ENCODE assay signal across 20 cellular contexts in genomic region chr17:1007310-1008007, GRCh38. TPM values are rescaled to one million over a fixed set of nuclear protein-coding genes. Genes with fewer than 3 reads are reported as not detected.
DNase-seq lines count a peak whose midpoint lies in the region; ATAC-seq, FAIRE-seq and TF ChIP-seq lines count a peak whose summit lies in the region.
"Had no signal": no experiment of that assay in that cellular context is flagged by ENCODE, and none has a peak within 500 bp of the region (broad histone marks: within the 10 kb centered on the region; RNA-seq: fewer than 3 reads in every experiment).

No MANE protein-coding gene starts in this region.

- H3K9ac ChIP-seq in mammary epithelial cell (ENCODE audit: insufficient read depth, low read length) (no peak overlapping the region), skeletal muscle tissue (ENCODE audit: low read depth in 1 of 3, low read length in 3 of 3) (peak overlapping the region in 2 of 3 donors; percentile 14 to 33)
- H3K9ac ChIP-seq: KMS-11 had no signal

- H3K4me2 ChIP-seq in mammary epithelial cell (ENCODE audit: insufficient read depth, low read depth, low read length): no peak overlapping the region
- H3K4me2 ChIP-seq: KMS-11 had no signal

- H3K36me3 Mint-ChIP-seq in immature natural killer cell: peaks cover 0 to 9% (median 8%) of the 10 kb centered on the region in 3 donors

- no peak overlapping the region for H3K4me3 ChIP-seq in breast epithelium
- H3K4me3 ChIP-seq in mammary epithelial cell (replicated peaks in 1 of 3; ENCODE audit: insufficient read depth in 1 of 3, low read depth in 2 of 3, low read length in 3 of 3): no peak overlapping the region
- H3K4me3 ChIP-seq in right cardiac atrium (ENCODE audit: low read length): no peak overlapping the region
- no peak overlapping the region for H3K4me3 ChIP-seq in skeletal muscle tissue (ENCODE audit: low read length in 3 of 3)
- H3K4me3 ChIP-seq in vagina: no peak overlapping the region
- H3K4me3 ChIP-seq: colonic mucosa, SK-N-MC had no signal

- H4K20me1 ChIP-seq in mammary epithelial cell (ENCODE audit: insufficient read depth, low read length): no peaks in the 10 kb centered on the region

- H3K9me3 ChIP-seq in breast epithelium (no peaks in the 10 kb centered on the region), mammary epithelial cell (replicated peaks; ENCODE audit: insufficient read depth, low read length) (no peaks in the 10 kb centered on the region), right cardiac atrium (ENCODE audit: control insufficient read depth, low read length) (no peaks in the 10 kb centered on the region), skeletal muscle tissue (ENCODE audit: control insufficient read depth in 3 of 3, low read length in 3 of 3) (no peaks in the 10 kb centered on the region), vagina (no peaks in the 10 kb centered on the region)
- H3K9me3 ChIP-seq: colonic mucosa had no signal

- intact Hi-C loops in breast epithelium (cut with DNase I; ENCODE audit: low total_unique reads): no loop called here
- intact Hi-C loops in mammary epithelial cell (cut with micrococcal nuclease): no loop called here
- intact Hi-C loops in right cardiac atrium (cut with DNase I): loop anchor here in 1 of 4 donors (10.0 kb wide), 1 partner anchor 47 kb away; no protein-coding TSS in a partner anchor
- intact Hi-C loops in vagina (cut with DNase I): no loop called here

- H3K36me3 ChIP-seq in breast epithelium: no peaks in the 10 kb centered on the region
- peaks cover 7% of the 10 kb centered on the region for H3K36me3 ChIP-seq in mammary epithelial cell (ENCODE audit: insufficient read depth, low read length)
- H3K36me3 ChIP-seq in skeletal muscle tissue (ENCODE audit: control insufficient read depth in 3 of 3, insufficient read depth in 3 of 3, low read length in 3 of 3): peaks cover 33 to 40% (median 39%) of the 10 kb centered on the region in 3 donors
- H3K36me3 ChIP-seq in vagina: peaks cover 0 to 65% of the 10 kb centered on the region in 2 donors

- FAIRE-seq in urothelium cell line (lab: Jason Lieb, UNC): no peak
- FAIRE-seq: astrocyte, H54 had no signal

- no peak overlapping the region for H2AFZ ChIP-seq in mammary epithelial cell (ENCODE audit: low read depth, low read length)

- no TSS peak for BruUV-seq in mammary epithelial cell (replicated peaks; lab: Mats Ljungman, UMichigan)

- H3K4me1 ChIP-seq in breast epithelium (peaks cover 11 to 17% of the 10 kb centered on the region in 2 donors), mammary epithelial cell (ENCODE audit: insufficient read depth, low read length) (peaks cover 8% of the 10 kb centered on the region), right cardiac atrium (ENCODE audit: control insufficient read depth, insufficient read depth, low read length) (peaks cover 17% of the 10 kb centered on the region), skeletal muscle tissue (ENCODE audit: control insufficient read depth in 3 of 3, insufficient read depth in 3 of 3, low read length in 3 of 3) (peaks cover 53 to 70% (median 56%) of the 10 kb centered on the region in 3 donors), vagina (peaks cover 68% of the 10 kb centered on the region)
- H3K4me1 ChIP-seq: colonic mucosa had no signal

- H3K27ac ChIP-seq in breast epithelium (peak overlapping the region; percentile 72 to 88), mammary epithelial cell (ENCODE audit: insufficient read depth, low read depth, low read length) (no peak overlapping the region), right cardiac atrium (ENCODE audit: low read length) (peak overlapping the region; percentile 34), skeletal muscle tissue (ENCODE audit: low read depth, low read length) (peak overlapping the region; percentile 52), vagina (peak overlapping the region; percentile 76)
- H3K27ac ChIP-seq: colonic mucosa, KMS-11, SK-N-MC had no signal

- TF ChIP-seq POLR2A in breast epithelium (IDR thresholded peaks at IDR 0.05) (no peak), vagina (IDR thresholded peaks at IDR 0.05) (no peak)

- in situ Hi-C loops in mammary epithelial cell (cut with MboI; ENCODE audit: low sequenced_read_pairs in 2 of 2): no loop called here

- H3K27me3 Mint-ChIP-seq in immature natural killer cell (ENCODE audit: low read depth in 3 of 3): peaks cover 2 to 10% (median 2%) of the 10 kb centered on the region in 3 donors

- CTCF ChIA-PET in mammary epithelial cell (lab: Charles Lee; ENCODE audit: low non-redundant PET): no interaction called here

- ATAC-seq in right cardiac atrium (no peak), GM18519 (IDR thresholded peaks at IDR 0.05; ENCODE audit: low FRiP score, unreplicated experiment) (no peak)
- ATAC-seq: natural killer cell, PC-3 had no signal

- dilution Hi-C loops in mammary epithelial cell (cut with HindIII; ENCODE audit: low sequenced_read_pairs): loop anchor here (5.0 kb wide), 1 partner anchor 50 kb away; no protein-coding TSS in a partner anchor

- H3K27me3 ChIP-seq in breast epithelium (no peaks in the 10 kb centered on the region), mammary epithelial cell (ENCODE audit: insufficient read depth, low read length) (no peaks in the 10 kb centered on the region), right cardiac atrium (ENCODE audit: control insufficient read depth, insufficient read depth) (no peaks in the 10 kb centered on the region), skeletal muscle tissue (ENCODE audit: control insufficient read depth in 3 of 3, insufficient read depth in 3 of 3, low read length in 3 of 3) (no peaks in the 10 kb centered on the region), vagina (no peaks in the 10 kb centered on the region)
- H3K27me3 ChIP-seq: colonic mucosa had no signal

- TF ChIP-seq CTCF in breast epithelium (IDR thresholded peaks at IDR 0.05): no peak
- no peak for TF ChIP-seq CTCF in mammary epithelial cell (conservative IDR thresholded peaks at IDR 0.05 in 1 of 2, IDR thresholded peaks at IDR 0.05 in 1 of 2; ENCODE audit: extremely low read depth in 1 of 2, insufficient read depth in 1 of 2, low read depth in 1 of 2, low read length in 2 of 2)
- TF ChIP-seq CTCF in vagina (IDR thresholded peaks at IDR 0.05): no peak

- no peak overlapping the region for H3K27ac Mint-ChIP-seq in immature natural killer cell
- H3K27ac Mint-ChIP-seq: natural killer cell had no signal

- no peaks in the 10 kb centered on the region for H3K4me1 Mint-ChIP-seq in immature natural killer cell
- H3K4me1 Mint-ChIP-seq: CD14-positive monocyte had no signal

- no peak overlapping the region for H3K4me3 Mint-ChIP-seq in immature natural killer cell
- H3K4me3 Mint-ChIP-seq: CD14-positive monocyte, natural killer cell had no signal

- H3K9me3 Mint-ChIP-seq in immature natural killer cell: no peaks in the 10 kb centered on the region
- H3K9me3 Mint-ChIP-seq: CD14-positive monocyte, natural killer cell had no signal

- H3K79me2 ChIP-seq in mammary epithelial cell (ENCODE audit: insufficient read depth, low read length): peaks cover 4% of the 10 kb centered on the region

- DNase-seq in breast epithelium (ENCODE audit: low spot score in 2 of 2): no peak
- no peak for DNase-seq in mammary epithelial cell
- peak in 1 of 3 donors; percentile 58 for DNase-seq in right cardiac atrium
- no peak for DNase-seq in vagina (ENCODE audit: extremely low spot score in 2 of 2)
- no peak for DNase-seq in immature natural killer cell
- no peak for DNase-seq in urothelium cell line (ENCODE audit: low spot score)
- DNase-seq: activated CD4-positive, alpha-beta T cell treated with anti-CD3 and anti-CD28 coated beads for 1 hour; foreskin melanocyte; natural killer cell; NCI-H1092; NCI-H526; PC-3 had no signal

- 96% methylated on average over 9 of the region's 16 CpGs for WGBS in mammary epithelial cell (ENCODE audit: low coverage, missing lambda C conversion rate)
- WGBS in right cardiac atrium: 80% methylated on average over 16 of the region's 16 CpGs

RNA-seq across cellular contexts. Expression of gene TIMM22, which starts 10.5 kb away (rescaled TPM):
- total RNA-seq in breast epithelium: 10 to 100 TPM; 10.1 to 12.0 (median 10.8) TPM
- 10 to 100 TPM; 14.3 to 17.2 TPM for total RNA-seq in mammary epithelial cell
- 17.8 TPM for polyA plus RNA-seq in mammary epithelial cell
- 20.6 TPM for polyA minus RNA-seq in mammary epithelial cell
- 10 to 100 TPM; 13.9 to 16.1 (median 14.4) TPM for total RNA-seq in right cardiac atrium
- 14.2 TPM for polyA plus RNA-seq in right cardiac atrium
- 15.1 TPM for total RNA-seq in skeletal muscle tissue
- 8.8 TPM for total RNA-seq in vagina
- 10 to 100 TPM; 22.0 to 26.9 (median 24.4) TPM for polyA plus RNA-seq in immature natural killer cell

RNA-seq across cellular contexts. Expression of gene NXN, which starts 27.9 kb away (rescaled TPM):
- 10 to 100 TPM in 2 of 3 donors, 1 to 10 TPM in 1; 9.3 to 14.3 (median 12.8) TPM for total RNA-seq in breast epithelium
- 100 to 1,000 TPM; 126 to 128 TPM for total RNA-seq in mammary epithelial cell
- 87.8 TPM for polyA plus RNA-seq in mammary epithelial cell
- polyA minus RNA-seq in mammary epithelial cell: 188 TPM
- 10 to 100 TPM; 14.7 to 21.8 (median 17.3) TPM for total RNA-seq in right cardiac atrium
- polyA plus RNA-seq in right cardiac atrium: 11.6 TPM
- total RNA-seq in skeletal muscle tissue: 33.9 TPM
- 51.6 TPM for total RNA-seq in vagina
- polyA plus RNA-seq in immature natural killer cell: under 1 TPM in 1 of 3 donors, not detected in 2; 0.19 TPM
- polyA plus RNA-seq: CD14-positive monocyte had no signal
